10 cellular contexts compared by ENCODE assay signal in genomic region chr1:202007703-202008489, GRCh38. TPM values are rescaled to one million over a fixed set of nuclear protein-coding genes. Genes with fewer than 3 reads are reported as not detected.
A peak's percentile ranks its signal among the peaks of the same experiment; 100 is the strongest.
DNase-seq lines count a peak whose midpoint lies in the region; ATAC-seq and TF ChIP-seq lines count a peak whose summit lies in the region.
"Had no signal": no experiment of that assay in that cellular context is flagged by ENCODE, and none has a peak within 500 bp of the region (broad histone marks: within the 10 kb centered on the region; RNA-seq: fewer than 3 reads in every experiment).

No MANE protein-coding gene starts in this region.

- ATAC-seq in activated CD8-positive, alpha-beta T cell treated with anti-CD3 and anti-CD28 coated beads, Interleukin-2, amount 10 ng/mL, durations not matched to agents 7 days and 5 days, result no peak

- peaks cover 39% of the 10 kb centered on the region for H3K36me3 Mint-ChIP-seq in nephron (ENCODE audit: low read depth)
- peaks cover 4% of the 10 kb centered on the region for H3K36me3 Mint-ChIP-seq in activated CD8-positive, alpha-beta T cell treated with anti-CD3 and anti-CD28 coated beads, Interleukin-2, amount 10 ng/mL, durations not matched to agents 7 days and 5 days (ENCODE audit: low read depth)

- H3K4me3 Mint-ChIP-seq in nephron, result peak overlapping the region in 2 of 3 experiments; percentile 26 to 38
- no peak overlapping the region for H3K4me3 Mint-ChIP-seq in activated CD8-positive, alpha-beta T cell treated with anti-CD3 and anti-CD28 coated beads, Interleukin-2, amount 10 ng/mL, durations not matched to agents 7 days and 5 days

- in situ Hi-C loops in G401 (cut with HindIII; ENCODE audit: low sequenced_read_pairs), result loop anchor here (25.0 kb wide), 1 partner anchor 129 kb away; the partner anchor contains the start of gene ARL8A

- POLR2A ChIA-PET in activated CD8-positive, alpha-beta T cell treated with anti-CD3 and anti-CD28 coated beads, Interleukin-2, amount 10 ng/mL, durations not matched to agents 7 days and 5 days (lab: Charles Lee), result no interaction called here

- TF ChIP-seq CTCF in epithelial cell of esophagus (IDR thresholded peaks at IDR 0.05; ENCODE audit: insufficient read depth, low read depth, low read length, missing control alignments) (no peak), nephron (IDR thresholded peaks at IDR 0.05; ENCODE audit: unreplicated experiment in 3 of 3) (no peak)

- DNase-seq in DMS79 treated with DMSO at 0.1 percent for 48 hours (lab: John Stamatoyannopoulos, UW) (peak; percentile 88), NCI-H345 treated with DMSO at 0.1 percent for 48 hours (lab: John Stamatoyannopoulos, UW; ENCODE audit: unreplicated experiment) (peak; percentile 22), epithelial cell of esophagus (ENCODE audit: low read depth) (peak; percentile 92), RPMI8226 (no peak), G401 (ENCODE audit: low spot score) (no peak)
- DNase-seq in activated CD4-positive, alpha-beta T cell treated with anti-CD3 and anti-CD28 coated beads, Interleukin-2, amount 50 U/mL, for 4 hours, result no peak
- no peak for DNase-seq in activated CD8-positive, alpha-beta T cell treated with anti-CD3 and anti-CD28 coated beads, Interleukin-2, amount 10 ng/mL, durations not matched to agents 7 days and 5 days
- DNase-seq: amniotic stem cell, DND-41 had no signal

- H3K27me3 Mint-ChIP-seq in nephron (ENCODE audit: low read depth), result peaks cover 4% of the 10 kb centered on the region
- no peaks in the 10 kb centered on the region for H3K27me3 Mint-ChIP-seq in activated CD8-positive, alpha-beta T cell treated with anti-CD3 and anti-CD28 coated beads, Interleukin-2, amount 10 ng/mL, durations not matched to agents 7 days and 5 days (ENCODE audit: low read depth)

- no peak overlapping the region for H3K4me3 ChIP-seq in epithelial cell of esophagus (ENCODE audit: low read length)

- H3K4me1 Mint-ChIP-seq in nephron, result peaks cover 15% of the 10 kb centered on the region
- H3K4me1 Mint-ChIP-seq in activated CD8-positive, alpha-beta T cell treated with anti-CD3 and anti-CD28 coated beads, Interleukin-2, amount 10 ng/mL, durations not matched to agents 7 days and 5 days (ENCODE audit: low read depth), result no peaks in the 10 kb centered on the region

- CTCF ChIA-PET in activated CD8-positive, alpha-beta T cell treated with anti-CD3 and anti-CD28 coated beads, Interleukin-2, amount 10 ng/mL, durations not matched to agents 7 days and 5 days (lab: Charles Lee), result interaction anchor here (1.1 to 2.9 kb wide), 4 partner anchors 8 to 127 kb away, joined by 3 to 16 read pairs (median 6); no protein-coding TSS in a partner anchor

- H3K27ac Mint-ChIP-seq in nephron, result peak overlapping the region; percentile 71 to 98 (median 73)
- no peak overlapping the region for H3K27ac Mint-ChIP-seq in activated CD8-positive, alpha-beta T cell treated with anti-CD3 and anti-CD28 coated beads, Interleukin-2, amount 10 ng/mL, durations not matched to agents 7 days and 5 days

- no peaks in the 10 kb centered on the region for H3K9me3 Mint-ChIP-seq in nephron
- no peaks in the 10 kb centered on the region for H3K9me3 Mint-ChIP-seq in activated CD8-positive, alpha-beta T cell treated with anti-CD3 and anti-CD28 coated beads, Interleukin-2, amount 10 ng/mL, durations not matched to agents 7 days and 5 days (ENCODE audit: insufficient read depth)

RNA-seq across cellular contexts. Expression of gene ELF3, which starts 2.5 kb away (rescaled TPM):
- total RNA-seq in activated CD8-positive, alpha-beta T cell treated with anti-CD3 and anti-CD28 coated beads, Interleukin-2, amount 10 ng/mL, durations not matched to agents 7 days and 5 days, result under 1 TPM; 0.42 to 0.55 TPM
- total RNA-seq in G401 (2014; rRNA removed; shearing (Covaris generic)), result 3.4 and 3.8 TPM in 2 replicates

RNA-seq across cellular contexts. Expression of gene RNPEP, which starts 25.4 kb away (rescaled TPM):
- 10 to 100 TPM; 32.0 to 32.2 TPM for total RNA-seq in activated CD8-positive, alpha-beta T cell treated with anti-CD3 and anti-CD28 coated beads, Interleukin-2, amount 10 ng/mL, durations not matched to agents 7 days and 5 days
- total RNA-seq in G401 (2014; rRNA removed; shearing (Covaris generic)), result 60.2 and 79.5 TPM in 2 replicates

RNA-seq across cellular contexts. Expression of gene TIMM17A, which starts 52.6 kb away (rescaled TPM):
- 10 to 100 TPM; 51.4 to 54.0 TPM for total RNA-seq in activated CD8-positive, alpha-beta T cell treated with anti-CD3 and anti-CD28 coated beads, Interleukin-2, amount 10 ng/mL, durations not matched to agents 7 days and 5 days
- 71.1 and 85.0 TPM in 2 replicates for total RNA-seq in G401 (2014; rRNA removed; shearing (Covaris generic))

Comparison
In these comparisons a context has a peak if more than half of its experiments do, and no peak if none do; other contexts are left out.
1. DNase-seq: peak in DMS79 treated with DMSO at 0.1 percent for 48 hours (single experiment), NCI-H345 treated with DMSO at 0.1 percent for 48 hours (single experiment) and epithelial cell of esophagus (single experiment); none in activated CD4-positive, alpha-beta T cell treated with anti-CD3 and anti-CD28 coated beads, Interleukin-2, amount 50 U/mL, for 4 hours (0 of 2), activated CD8-positive, alpha-beta T cell treated with anti-CD3 and anti-CD28 coated beads, Interleukin-2, amount 10 ng/mL, durations not matched to agents 7 days and 5 days (single experiment), RPMI8226 (single experiment) and G401 (single experiment).